ENCODE assay signal across 10 cellular contexts in the genomic region with DNA sequence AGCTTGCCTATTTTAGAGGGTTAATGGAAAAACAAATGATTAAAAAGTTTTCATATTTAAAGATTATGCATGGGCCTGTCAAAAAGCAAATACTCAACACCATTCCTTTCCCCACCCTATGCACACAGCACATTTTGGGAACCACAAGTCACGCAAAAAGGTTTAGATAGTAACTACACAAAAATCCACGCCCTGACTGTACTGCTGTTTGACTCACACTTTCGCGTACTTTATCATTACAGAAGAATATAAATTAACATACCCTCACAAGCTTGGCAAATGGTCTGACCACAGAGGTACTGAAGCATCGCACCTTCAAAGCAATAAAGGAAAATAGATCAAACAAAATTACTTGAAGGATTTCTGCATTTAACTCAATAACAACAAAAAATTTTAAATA. TPM values are rescaled to one million over a fixed set of nuclear protein-coding genes. Genes with fewer than 3 reads are reported as not detected.
A peak's percentile ranks its signal among the peaks of the same experiment; 100 is the strongest.
DNase-seq lines count a peak whose midpoint lies in the region; ATAC-seq and TF ChIP-seq lines count a peak whose summit lies in the region.
"Had no signal": no experiment of that assay in that cellular context is flagged by ENCODE, and none has a peak within 500 bp of the region (broad histone marks: within the 10 kb centered on the region; RNA-seq: fewer than 3 reads in every experiment).

No MANE protein-coding gene starts in this region.

- no peak for TF ChIP-seq CTCF in NB4 (IDR thresholded peaks at IDR 0.05; ENCODE audit: low read depth, low read length)
- no peak for TF ChIP-seq CTCF in endodermal cell (conservative IDR thresholded peaks at IDR 0.05)
- no peak for TF ChIP-seq CTCF in progenitor cell of endocrine pancreas (IDR thresholded peaks at IDR 0.05; ENCODE audit: unreplicated experiment)

- TF ChIP-seq POLR2A in NB4 (IDR thresholded peaks at IDR 0.05; ENCODE audit: extremely low read depth, insufficient read length): no peak

- H3K4me1 Mint-ChIP-seq in T-helper 1 cell treated with Interleukin-12 subunit alpha and Interleukin-12 subunit beta and Interleukin-4 antibody, amounts not matched to agents 30 μg/mL and 1 μg/mL, for 36 hours (ENCODE audit: low read depth): peaks cover 24% of the 10 kb centered on the region
- peaks cover 14% of the 10 kb centered on the region for H3K4me1 Mint-ChIP-seq in endodermal cell
- peaks cover 9% of the 10 kb centered on the region for H3K4me1 Mint-ChIP-seq in progenitor cell of endocrine pancreas (ENCODE audit: low read depth)

- peak overlapping the region; percentile 46 for H3K27ac Mint-ChIP-seq in T-helper 1 cell treated with Interleukin-12 subunit alpha and Interleukin-12 subunit beta and Interleukin-4 antibody, amounts not matched to agents 30 μg/mL and 1 μg/mL, for 36 hours
- no peak overlapping the region for H3K27ac Mint-ChIP-seq in endodermal cell
- no peak overlapping the region for H3K27ac Mint-ChIP-seq in progenitor cell of endocrine pancreas

- H3K27ac ChIP-seq in endodermal cell (ENCODE audit: low read depth, low read length): no peak overlapping the region
- H3K27ac ChIP-seq: neutrophil had no signal

- DNase-seq in T-helper 1 cell: no peak
- no peak for DNase-seq in NB4 (ENCODE audit: low read depth)
- DNase-seq in endodermal cell: no peak
- no peak for DNase-seq in progenitor cell of endocrine pancreas (ENCODE audit: low spot score, unreplicated experiment)
- DNase-seq in HT-29 (ENCODE audit: low spot score): no peak
- DNase-seq: activated CD8-positive, alpha-beta memory T cell treated with anti-CD3 and anti-CD28 coated beads, Interleukin-2, amount 50 U/mL, for 4 hours had no signal

- no peaks in the 10 kb centered on the region for H3K27me3 Mint-ChIP-seq in T-helper 1 cell treated with Interleukin-12 subunit alpha and Interleukin-12 subunit beta and Interleukin-4 antibody, amounts not matched to agents 30 μg/mL and 1 μg/mL, for 36 hours (ENCODE audit: low read depth)
- H3K27me3 Mint-ChIP-seq in endodermal cell (ENCODE audit: insufficient read depth) (no peaks in the 10 kb centered on the region), progenitor cell of endocrine pancreas (no peaks in the 10 kb centered on the region)

- ATAC-seq in GM21723 (IDR thresholded peaks at IDR 0.05; ENCODE audit: unreplicated experiment) (no peak), GM19397 (IDR thresholded peaks at IDR 0.05; ENCODE audit: unreplicated experiment) (no peak)

- H3K9me3 ChIP-seq in endodermal cell (ENCODE audit: control insufficient read depth, low read length): no peaks in the 10 kb centered on the region
- H3K9me3 ChIP-seq: neutrophil had no signal

- H3K36me3 Mint-ChIP-seq in T-helper 1 cell treated with Interleukin-12 subunit alpha and Interleukin-12 subunit beta and Interleukin-4 antibody, amounts not matched to agents 30 μg/mL and 1 μg/mL, for 36 hours (ENCODE audit: low read depth): peaks cover 19% of the 10 kb centered on the region
- H3K36me3 Mint-ChIP-seq in endodermal cell (ENCODE audit: low read depth): peaks cover 33% of the 10 kb centered on the region
- peaks cover 11% of the 10 kb centered on the region for H3K36me3 Mint-ChIP-seq in progenitor cell of endocrine pancreas (ENCODE audit: insufficient read depth)

- H3K9ac ChIP-seq in endodermal cell (ENCODE audit: extremely low read depth, low read length, poor library complexity, severe bottlenecking): peak overlapping the region; percentile 85

- H3K27me3 ChIP-seq in endodermal cell (ENCODE audit: control insufficient read depth, insufficient read depth, low read length, poor library complexity, severe bottlenecking): no peaks in the 10 kb centered on the region
- H3K27me3 ChIP-seq: neutrophil had no signal

- H3K36me3 ChIP-seq in endodermal cell (ENCODE audit: control insufficient read depth, insufficient read depth, low read length): peaks cover 46% of the 10 kb centered on the region

- H3K4me3 ChIP-seq in NB4 (ENCODE audit: low read depth, low read length): peak overlapping the region; percentile 93
- H3K4me3 ChIP-seq in endodermal cell (ENCODE audit: low read length): peak overlapping the region; percentile 95

- H3K9me3 Mint-ChIP-seq in T-helper 1 cell treated with Interleukin-12 subunit alpha and Interleukin-12 subunit beta and Interleukin-4 antibody, amounts not matched to agents 30 μg/mL and 1 μg/mL, for 36 hours: no peaks in the 10 kb centered on the region
- H3K9me3 Mint-ChIP-seq in endodermal cell (no peaks in the 10 kb centered on the region), progenitor cell of endocrine pancreas (ENCODE audit: low read depth) (no peaks in the 10 kb centered on the region)

- peak overlapping the region; percentile 61 for H3K4me3 Mint-ChIP-seq in T-helper 1 cell treated with Interleukin-12 subunit alpha and Interleukin-12 subunit beta and Interleukin-4 antibody, amounts not matched to agents 30 μg/mL and 1 μg/mL, for 36 hours
- peak overlapping the region; percentile 96 for H3K4me3 Mint-ChIP-seq in endodermal cell
- peak overlapping the region; percentile 96 for H3K4me3 Mint-ChIP-seq in progenitor cell of endocrine pancreas (ENCODE audit: low read depth)

- no peaks in the 10 kb centered on the region for H3K4me1 ChIP-seq in endodermal cell (ENCODE audit: control insufficient read depth, insufficient read depth, low read length)

- 99 to 100% methylated on average over 4 to 5 of the region's 5 CpGs for WGBS in endodermal cell (ENCODE audit: insufficient coverage in 1 of 2, insufficient read length in 1 of 2), 2 experiments

RNA-seq across cellular contexts. Expression of gene ATP5PO, which starts 1.4 kb away (rescaled TPM):
- total RNA-seq in endodermal cell: 100 to 1,000 TPM; 223 to 252 TPM
- polyA plus RNA-seq in endodermal cell (2013, experiment 1 of 2): 337 TPM
- 295 TPM for polyA plus RNA-seq in endodermal cell (2013, experiment 2 of 2)
- 191 and 193 TPM in 2 replicates for total RNA-seq in progenitor cell of endocrine pancreas
- total RNA-seq in HT-29 (2014; rRNA removed; shearing (Covaris generic)): 70.1 and 71.3 TPM in 2 replicates
